ENCODE assay signal across 29 cellular contexts in the genomic region with DNA sequence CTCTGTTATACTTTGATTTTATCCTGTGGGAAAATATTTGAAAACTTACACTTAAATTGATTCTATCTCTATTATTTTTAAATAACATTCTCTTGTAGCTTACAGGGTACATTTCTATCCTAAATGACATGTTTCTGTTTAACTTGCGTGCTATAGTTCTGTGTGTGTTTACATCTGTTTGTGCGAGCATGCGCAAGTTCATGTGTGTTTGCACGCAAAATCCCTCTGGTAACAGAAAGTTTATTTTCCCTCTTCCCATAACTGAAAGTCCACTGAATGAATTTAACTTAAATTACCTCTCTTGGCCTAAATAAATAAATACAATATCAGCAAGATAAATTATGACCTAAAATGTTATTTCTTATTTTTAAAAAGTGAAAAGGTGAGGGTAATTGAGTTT.
"Had no signal": no experiment of that assay in that cellular context is flagged by ENCODE, and none has a peak within 500 bp of the region (broad histone marks: within the 10 kb centered on the region; RNA-seq: fewer than 3 reads in every experiment).

No MANE protein-coding gene starts in this region.

- H3K27ac ChIP-seq: ascending aorta, cardiac muscle cell, VCaP had no signal

- H3K9me3 ChIP-seq: ascending aorta had no signal

- H3K36me3 ChIP-seq: ascending aorta, cardiac muscle cell had no signal

- H3K27me3 ChIP-seq: ascending aorta, cardiac muscle cell had no signal

- H3K4me3 ChIP-seq: ascending aorta, cardiac muscle cell had no signal

- DNase-seq: activated B cell treated with CpG ODN at 0.5 μM for 24 hours; activated CD4-positive, alpha-beta memory T cell treated with anti-CD3 and anti-CD28 coated beads for 36 hours; activated CD4-positive, alpha-beta T cell treated with anti-CD3 and anti-CD28 coated beads for 4 hours; activated CD4-positive, alpha-beta T cell treated with anti-CD3 and anti-CD28 coated beads, Interleukin-2, amount 50 U/mL, for 1 hour; activated CD4-positive, alpha-beta T cell treated with anti-CD3 and anti-CD28 coated beads, Interleukin-2, amount 50 U/mL, for 4 hours; activated CD4-positive, CD25-positive, alpha-beta regulatory T cell treated with anti-CD3 and anti-CD28 coated beads, Interleukin-2, amount 50 U/mL, for 72 hours; activated CD8-positive, alpha-beta memory T cell treated with anti-CD3 and anti-CD28 coated beads, Interleukin-2, amount 50 U/mL, for 4 hours; activated CD8-positive, alpha-beta T cell treated with anti-CD3 and anti-CD28 coated beads for 36 hours; activated effector memory CD4-positive, alpha-beta T cell treated with anti-CD3 and anti-CD28 coated beads, Interleukin-2, amount 50 U/mL, for 16 hours; activated gamma-delta T cell treated with Interleukin-2 at 50 U/mL for 16 hours; activated naive CD4-positive, alpha-beta T cell; activated naive CD4-positive, alpha-beta T cell treated with anti-CD3 and anti-CD28 coated beads for 36 hours; activated naive CD4-positive, alpha-beta T cell treated with anti-CD3 and anti-CD28 coated beads, Interleukin-2, amount 50 U/mL, for 16 hours; activated naive CD8-positive, alpha-beta T cell treated with anti-CD3 and anti-CD28 coated beads for 36 hours; activated T-cell treated with anti-CD3 and anti-CD28 coated beads for 4 hours; activated T-cell treated with anti-CD3 and anti-CD28 coated beads, Interleukin-2, amount 50 U/mL, for 1 hour; activated T-cell treated with anti-CD3 and anti-CD28 coated beads, Interleukin-2, amount 50 U/mL, for 4 hours; activated T-cell treated with anti-CD3 and anti-CD28 coated beads, Interleukin-2, amount 50 U/mL, for 72 hours; amygdala; anterior cingulate cortex; caudate nucleus; cerebellar nuclear complex; T-helper 2 cell; T-helper 9 cell had no signal

- ATAC-seq: activated CD8-positive, alpha-beta T cell treated with anti-CD3 and anti-CD28 coated beads for 36 hours; activated naive CD4-positive, alpha-beta T cell treated with anti-CD3 and anti-CD28 coated beads, Interleukin-2, amount 50 U/mL, for 72 hours; activated T-cell treated with anti-CD3 and anti-CD28 coated beads, Interleukin-2, amount 50 U/mL, for 4 hours; activated T-cell treated with anti-CD3 and anti-CD28 coated beads, Interleukin-2, amount 50 U/mL, for 72 hours; activated T-helper 17 cell treated with anti-CD3 and anti-CD28 coated beads, Interleukin-2, amount 50 U/mL, for 72 hours had no signal
